ENCODE assay signal across 10 cellular contexts in the genomic region with DNA sequence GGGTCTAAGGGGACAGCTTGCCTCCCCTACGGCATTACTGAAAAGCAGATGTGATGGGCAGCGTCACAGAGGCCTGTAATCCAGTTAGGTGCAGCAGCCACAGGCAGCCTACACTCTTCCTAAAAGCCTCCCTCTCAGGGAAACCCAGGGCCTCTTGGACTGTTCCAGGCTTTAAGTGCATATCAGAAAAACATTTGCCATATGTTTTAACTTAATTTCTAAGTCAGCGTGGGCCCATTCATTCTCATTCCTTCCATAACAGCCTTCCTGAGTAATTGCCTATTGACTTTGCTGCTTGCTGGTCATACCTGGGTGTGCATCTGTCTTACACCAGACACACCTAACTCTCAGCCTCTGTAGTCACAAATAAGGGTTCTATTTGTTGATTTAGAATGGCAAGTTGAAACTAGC.
A peak's percentile ranks its signal among the peaks of the same experiment; 100 is the strongest.
DNase-seq lines count a peak whose midpoint lies in the region; ATAC-seq, FAIRE-seq and TF ChIP-seq lines count a peak whose summit lies in the region.
"Had no signal": no experiment of that assay in that cellular context is flagged by ENCODE, and none has a peak within 500 bp of the region (broad histone marks: within the 10 kb centered on the region; RNA-seq: fewer than 3 reads in every experiment).

No MANE protein-coding gene starts in this region.

- 64 to 74% methylated on average over 3 of the region's 3 CpGs for WGBS in testis, 2 donors

- ATAC-seq in GM18520 (IDR thresholded peaks at IDR 0.05; ENCODE audit: unreplicated experiment) = no peak
- ATAC-seq in HG03521 (IDR thresholded peaks at IDR 0.05; ENCODE audit: unreplicated experiment) = no peak

- peak; percentile 99 for DNase-seq in bronchial epithelial cell (ENCODE audit: low read depth)
- DNase-seq in testis = no peak
- DNase-seq in GM19240 (ENCODE audit: insufficient read length, low spot score) = no peak
- DNase-seq in mesenteric fat pad (ENCODE audit: low spot score) = no peak
- DNase-seq: activated CD4-positive, CD25-positive, alpha-beta regulatory T cell; foreskin melanocyte had no signal

- peaks cover 41% of the 10 kb centered on the region for H3K4me1 ChIP-seq in Loucy (ENCODE audit: insufficient read depth, low read length, poor library complexity, severe bottlenecking)
- H3K4me1 ChIP-seq in testis = peaks cover 14% of the 10 kb centered on the region

- H3K36me3 ChIP-seq in Loucy (ENCODE audit: insufficient read depth, low read length) (no peaks in the 10 kb centered on the region), bronchial epithelial cell (ENCODE audit: control insufficient read depth, insufficient read depth, low read length) (no peaks in the 10 kb centered on the region), testis (ENCODE audit: low read depth, missing control alignments) (no peaks in the 10 kb centered on the region)

- TF ChIP-seq CTCF in Loucy (conservative IDR thresholded peaks at IDR 0.05; ENCODE audit: low read length) = no peak
- TF ChIP-seq CTCF in bronchial epithelial cell (IDR thresholded peaks at IDR 0.05; ENCODE audit: insufficient read depth, low read length, severe bottlenecking) = no peak
- no peak for TF ChIP-seq CTCF in testis (IDR thresholded peaks at IDR 0.05)

- no peaks in the 10 kb centered on the region for H3K79me2 ChIP-seq in Loucy (ENCODE audit: insufficient read depth, low read length)

- TF ChIP-seq POLR2A in testis (IDR thresholded peaks at IDR 0.05) = no peak

- no peaks in the 10 kb centered on the region for H3K27me3 ChIP-seq in Loucy (ENCODE audit: insufficient read depth, low read length, poor library complexity, severe bottlenecking)
- no peaks in the 10 kb centered on the region for H3K27me3 ChIP-seq in bronchial epithelial cell (ENCODE audit: control insufficient read depth, insufficient read depth, low read length)
- no peaks in the 10 kb centered on the region for H3K27me3 ChIP-seq in layer of hippocampus (ENCODE audit: control insufficient read depth, insufficient read depth, low read length)
- no peaks in the 10 kb centered on the region for H3K27me3 ChIP-seq in testis

- no peaks in the 10 kb centered on the region for H3F3A ChIP-seq in Loucy (ENCODE audit: low read depth)

- H3K27ac ChIP-seq in layer of hippocampus (ENCODE audit: low read depth, low read length) = peak overlapping the region; percentile 77
- peak overlapping the region; percentile 58 to 94 for H3K27ac ChIP-seq in testis

- no peaks in the 10 kb centered on the region for H3K9me3 ChIP-seq in Loucy (ENCODE audit: insufficient read depth, low read depth, low read length)
- no peaks in the 10 kb centered on the region for H3K9me3 ChIP-seq in testis

- intact Hi-C loops in testis (cut with DNase I; ENCODE audit: low total_unique reads) = no loop called here

- H2AFZ ChIP-seq in Loucy (ENCODE audit: low read length) = peak overlapping the region; percentile 30

- peak overlapping the region; percentile 18 for H3K9ac ChIP-seq in Loucy (ENCODE audit: low read depth, low read length, poor library complexity, severe bottlenecking)

- peak; percentile 82 for FAIRE-seq in bronchial epithelial cell (lab: Jason Lieb, UNC)

- H3K4me2 ChIP-seq in Loucy (ENCODE audit: low read depth, low read length, poor library complexity, severe bottlenecking) = no peak overlapping the region

- H4K20me1 ChIP-seq in Loucy (ENCODE audit: insufficient read depth, low read length, poor library complexity, severe bottlenecking) = no peaks in the 10 kb centered on the region

- no peak overlapping the region for H3K4me3 ChIP-seq in Loucy (ENCODE audit: low read length, poor library complexity, severe bottlenecking)
- no peak overlapping the region for H3K4me3 ChIP-seq in bronchial epithelial cell (ENCODE audit: low read depth, low read length)
- no peak overlapping the region for H3K4me3 ChIP-seq in testis

- H3K9me2 ChIP-seq in Loucy (replicated peaks; ENCODE audit: low read depth, low read length) = no peaks in the 10 kb centered on the region
